In genomic region chr20:57352305-57352704, GRCh38 we compare ENCODE assay signal across 11 cellular contexts. TPM values are rescaled to one million over a fixed set of nuclear protein-coding genes. Genes with fewer than 3 reads are reported as not detected.
DNase-seq lines count a peak whose midpoint lies in the region; ATAC-seq and TF ChIP-seq lines count a peak whose summit lies in the region.
"Had no signal": no experiment of that assay in that cellular context is flagged by ENCODE, and none has a peak within 500 bp of the region (broad histone marks: within the 10 kb centered on the region; RNA-seq: fewer than 3 reads in every experiment).

No MANE protein-coding gene starts in this region.

- CTCF ChIA-PET in AG04450 (lab: Charles Lee), result interaction anchor here (0.5 to 1.0 kb wide), 2 partner anchors 30 to 36 kb away, joined by 4 read pairs; no protein-coding TSS in a partner anchor

- peaks cover 4% of the 10 kb centered on the region for H3K4me1 ChIP-seq in mesendoderm (ENCODE audit: control insufficient read depth, low read depth, low read length)

- ATAC-seq in HG03135 (IDR thresholded peaks at IDR 0.05; ENCODE audit: unreplicated experiment) (no peak), GM21367 (IDR thresholded peaks at IDR 0.05; ENCODE audit: unreplicated experiment) (no peak), GM18511 (IDR thresholded peaks at IDR 0.05; ENCODE audit: unreplicated experiment) (no peak)

- no peak for TF ChIP-seq CTCF in AG04450 (IDR thresholded peaks at IDR 0.05; ENCODE audit: low read depth, low read length)
- no peak for TF ChIP-seq CTCF in HL-60 (IDR thresholded peaks at IDR 0.05; ENCODE audit: insufficient read depth, low read length)
- TF ChIP-seq CTCF in astrocyte of the spinal cord (IDR thresholded peaks at IDR 0.05; ENCODE audit: low read depth, low read length), result no peak

- H3K18ac ChIP-seq in mesendoderm (ENCODE audit: low read length), result no peak overlapping the region

- peak overlapping the region; percentile 5 for H3K4me2 ChIP-seq in mesendoderm (ENCODE audit: low read length)

- peaks cover 3% of the 10 kb centered on the region for H3K36me3 ChIP-seq in mesendoderm (ENCODE audit: control insufficient read depth, insufficient read depth, low read length)
- H3K36me3 ChIP-seq: right atrium auricular region had no signal

- in situ Hi-C loops in astrocyte of the spinal cord (cut with HindIII; ENCODE audit: low sequenced_read_pairs), result no loop called here

- WGBS in mesendoderm (ENCODE audit: extremely low coverage, insufficient coverage, low lambda C conversion rate), result no CpG with 5 or more reads among the region's 6 CpGs

- H2AK5ac ChIP-seq in mesendoderm (ENCODE audit: low read length), result no peak overlapping the region

- H3K79me2 ChIP-seq in mesendoderm (ENCODE audit: control insufficient read depth, insufficient read depth, low read length), result peaks cover 26% of the 10 kb centered on the region

- H3K9ac ChIP-seq in mesendoderm (ENCODE audit: low read length), result peak overlapping the region; percentile 5

- DNase-seq in AG04450 (ENCODE audit: low read depth, low spot score) (no peak), HL-60 (ENCODE audit: low read depth in 1 of 2, low spot score in 1 of 2) (no peak), astrocyte of the spinal cord (ENCODE audit: low read depth, low spot score) (no peak), mesendoderm (no peak), DMS 273 treated with DMSO at 0.1 percent for 48 hours (lab: John Stamatoyannopoulos, UW) (no peak)
- DNase-seq: effector CD8-positive, alpha-beta T cell; EL had no signal

- no peaks in the 10 kb centered on the region for H3K27me3 ChIP-seq in AG04450 (ENCODE audit: control insufficient read depth, insufficient read depth, low read length)
- no peaks in the 10 kb centered on the region for H3K27me3 ChIP-seq in HL-60 (ENCODE audit: insufficient read depth, poor library complexity, severe bottlenecking)
- H3K27me3 ChIP-seq in mesendoderm (ENCODE audit: insufficient read depth, low read length, poor library complexity), result no peaks in the 10 kb centered on the region
- H3K27me3 ChIP-seq: right atrium auricular region had no signal

- H3K4me3 ChIP-seq in AG04450 (ENCODE audit: low read depth, low read length) (peak overlapping the region; percentile 79), HL-60 (replicated peaks; ENCODE audit: insufficient read depth, low read length) (peak overlapping the region; percentile 98), astrocyte of the spinal cord (ENCODE audit: low read depth, low read length) (peak overlapping the region; percentile 94), mesendoderm (ENCODE audit: low read length) (no peak overlapping the region)

- H3K4ac ChIP-seq in mesendoderm (ENCODE audit: low read depth, low read length), result no peak overlapping the region

- POLR2A ChIA-PET in AG04450 (lab: Yijun Ruan, JAX), result no interaction called here

- no peak overlapping the region for H3K27ac ChIP-seq in AG04450 (ENCODE audit: low read depth, low read length)
- H3K27ac ChIP-seq in HL-60 (replicated peaks), result no peak overlapping the region
- H3K27ac ChIP-seq in mesendoderm (ENCODE audit: low read depth, low read length), result no peak overlapping the region

- H4K5ac ChIP-seq in mesendoderm (ENCODE audit: low read length), result no peak overlapping the region

- no peak overlapping the region for H3K56ac ChIP-seq in mesendoderm (ENCODE audit: low read length)

- H2BK15ac ChIP-seq in mesendoderm (replicated peaks; ENCODE audit: low read depth), result no peak overlapping the region

- no peaks in the 10 kb centered on the region for H3K9me3 ChIP-seq in AG04450 (ENCODE audit: control insufficient read depth, insufficient read depth, low read length)
- H3K9me3 ChIP-seq: right atrium auricular region had no signal

- no peak overlapping the region for H2BK5ac ChIP-seq in mesendoderm (ENCODE audit: low read length)

- H4K8ac ChIP-seq in mesendoderm (ENCODE audit: low read depth, low read length), result no peak overlapping the region

- no peak overlapping the region for H2BK120ac ChIP-seq in mesendoderm (ENCODE audit: low read depth, low read length)

- peaks cover 18% of the 10 kb centered on the region for H3K79me1 ChIP-seq in mesendoderm (ENCODE audit: low read length)

- no peak overlapping the region for H3K23ac ChIP-seq in mesendoderm (ENCODE audit: low read length)

RNA-seq across cellular contexts. Expression of gene RAE1, which starts 1.2 kb away (rescaled TPM):
- 43.2 and 45.8 TPM in 2 replicates for polyA plus RNA-seq in AG04450 (2011; rRNA removed)
- polyA minus RNA-seq in AG04450 (2011; rRNA and poly(A)+ RNA removed), result 36.4 and 45.7 TPM in 2 replicates
- 23.1 TPM for polyA plus RNA-seq in mesendoderm (2013, experiment 1 of 2)
- 22.9 TPM for polyA plus RNA-seq in mesendoderm (2013, experiment 2 of 2)

RNA-seq across cellular contexts. Expression of gene SPO11, which starts 22.7 kb away (rescaled TPM):
- polyA plus RNA-seq in AG04450 (2011; rRNA removed), result not detected in 2 replicates
- polyA minus RNA-seq in AG04450 (2011; rRNA and poly(A)+ RNA removed), result not detected in 2 replicates
- not detected for polyA plus RNA-seq in mesendoderm (2013, experiment 1 of 2)
- polyA plus RNA-seq in mesendoderm (2013, experiment 2 of 2), result not detected

RNA-seq across cellular contexts. Expression of gene RBM38, which starts 38.9 kb away (rescaled TPM):
- polyA plus RNA-seq in AG04450 (2011; rRNA removed), result 5.2 and 8.2 TPM in 2 replicates
- polyA minus RNA-seq in AG04450 (2011; rRNA and poly(A)+ RNA removed), result 3.8 and 4.0 TPM in 2 replicates
- 60.0 TPM for polyA plus RNA-seq in mesendoderm (2013, experiment 1 of 2)
- polyA plus RNA-seq in mesendoderm (2013, experiment 2 of 2), result 60.7 TPM
